In genomic region chr6:167817729-167818128, GRCh38 we compare ENCODE assay signal across 20 cellular contexts.
DNase-seq lines count a peak whose midpoint lies in the region; ATAC-seq lines count a peak whose summit lies in the region.
"Had no signal": no experiment of that assay in that cellular context is flagged by ENCODE, and none has a peak within 500 bp of the region (broad histone marks: within the 10 kb centered on the region; RNA-seq: fewer than 3 reads in every experiment).

No MANE protein-coding gene starts in this region.

- H3K27ac Mint-ChIP-seq in stimulated activated naive B cell treated with anti-CD40 and anti-IgM and Interleukin-4, amounts not matched to agents 10 μg/mL and 1 μg/mL and 100 μg/mL, for 72 hours: no peak overlapping the region
- H3K27ac Mint-ChIP-seq: T-helper 1 cell treated with Interleukin-12 subunit alpha and Interleukin-12 subunit beta and Interleukin-4 antibody, amounts not matched to agents 30 μg/mL and 1 μg/mL, for 36 hours had no signal

- H3K27me3 Mint-ChIP-seq in stimulated activated naive B cell treated with anti-CD40 and anti-IgM and Interleukin-4, amounts not matched to agents 10 μg/mL and 1 μg/mL and 100 μg/mL, for 72 hours: peaks cover 48 to 50% of the 10 kb centered on the region in 2 donors

- H3K36me3 Mint-ChIP-seq in stimulated activated naive B cell treated with anti-CD40 and anti-IgM and Interleukin-4, amounts not matched to agents 10 μg/mL and 1 μg/mL and 100 μg/mL, for 72 hours: no peaks in the 10 kb centered on the region

- DNase-seq in NOMO-1 treated with DMSO at 0.1 percent for 48 hours (lab: John Stamatoyannopoulos, UW; ENCODE audit: unreplicated experiment) (peak; percentile 17), NOMO-1 treated with dmso at 0.1 percent for 144 hours (lab: John Stamatoyannopoulos, UW; ENCODE audit: unreplicated experiment) (no peak), RPMI8226 (peak; percentile 33), islet precursor cell (peak; percentile 63), RKO (ENCODE audit: low spot score) (no peak), 8988T (no peak), HuH-7.5 (ENCODE audit: low spot score) (no peak)
- DNase-seq in stimulated activated naive B cell treated with anti-CD40 and anti-IgM and Interleukin-4, amounts not matched to agents 10 μg/mL and 1 μg/mL and 100 μg/mL, for 72 hours: no peak
- DNase-seq: activated CD8-positive, alpha-beta memory T cell treated with anti-CD3 and anti-CD28 coated beads, Interleukin-2, amount 50 U/mL, for 48 hours; activated effector memory CD4-positive, alpha-beta T cell treated with Interleukin-2 at 50 U/mL for 16 hours; C1 segment of cervical spinal cord; cortex of kidney; left ventricle myocardium superior; NCI-H1105 treated with DMSO at 0.1 percent for 48 hours; NCI-H526 treated with DMSO at 0.1 percent for 48 hours; psoas muscle; SJCRH30; small intestine; stimulated activated CD4-positive, alpha-beta T cell treated with anti-CD3 and anti-CD28 coated beads, Interleukin-4, amount 100 ng/mL, for 24 hours had no signal

- peaks cover 0 to 4% of the 10 kb centered on the region in 2 donors for H3K4me1 Mint-ChIP-seq in stimulated activated naive B cell treated with anti-CD40 and anti-IgM and Interleukin-4, amounts not matched to agents 10 μg/mL and 1 μg/mL and 100 μg/mL, for 72 hours

- ATAC-seq in stimulated activated naive B cell treated with anti-CD40 and anti-IgM and Interleukin-4, amounts not matched to agents 10 μg/mL and 1 μg/mL and 100 μg/mL, for 72 hours (replicated peaks): peak; percentile 44 to 60
- ATAC-seq: left ventricle myocardium superior, psoas muscle had no signal

- H3K4me3 Mint-ChIP-seq in stimulated activated naive B cell treated with anti-CD40 and anti-IgM and Interleukin-4, amounts not matched to agents 10 μg/mL and 1 μg/mL and 100 μg/mL, for 72 hours: no peak overlapping the region
- H3K4me3 Mint-ChIP-seq: T-helper 1 cell treated with Interleukin-12 subunit alpha and Interleukin-12 subunit beta and Interleukin-4 antibody, amounts not matched to agents 30 μg/mL and 1 μg/mL, for 36 hours had no signal

- H3K9me3 Mint-ChIP-seq in stimulated activated naive B cell treated with anti-CD40 and anti-IgM and Interleukin-4, amounts not matched to agents 10 μg/mL and 1 μg/mL and 100 μg/mL, for 72 hours: no peaks in the 10 kb centered on the region
- H3K9me3 Mint-ChIP-seq: T-helper 1 cell treated with Interleukin-12 subunit alpha and Interleukin-12 subunit beta and Interleukin-4 antibody, amounts not matched to agents 30 μg/mL and 1 μg/mL, for 36 hours had no signal

Comparison
In these comparisons a context has a peak if more than half of its experiments do, and no peak if none do; other contexts are left out.
1. DNase-seq: peak in NOMO-1 treated with DMSO at 0.1 percent for 48 hours (single experiment), RPMI8226 (single experiment) and islet precursor cell (single experiment); none in NOMO-1 treated with dmso at 0.1 percent for 144 hours (single experiment), stimulated activated naive B cell treated with anti-CD40 and anti-IgM and Interleukin-4, amounts not matched to agents 10 μg/mL and 1 μg/mL and 100 μg/mL, for 72 hours (single experiment), RKO (single experiment), 8988T (single experiment) and HuH-7.5 (single experiment).